14 cellular contexts compared by ENCODE assay signal in the genomic region with DNA sequence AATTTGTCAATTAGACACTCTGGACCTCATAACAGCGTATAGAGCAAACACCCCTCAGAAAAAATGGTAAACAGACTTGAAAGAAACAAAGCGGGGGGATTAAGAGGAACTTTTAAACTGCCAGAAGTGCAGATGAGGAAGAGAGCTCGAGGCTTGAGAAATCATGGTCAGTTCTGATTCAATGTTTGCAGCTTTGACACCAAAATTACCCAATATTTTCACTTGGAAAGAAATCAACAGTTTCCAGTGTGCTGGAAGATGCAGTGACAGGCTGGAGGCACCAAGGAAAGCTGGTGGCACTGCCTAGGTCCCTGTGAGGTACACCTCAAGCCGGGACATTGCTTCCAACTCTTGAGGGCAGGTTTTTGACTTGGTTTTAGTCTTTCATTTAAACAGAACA.
"Had no signal": no experiment of that assay in that cellular context is flagged by ENCODE, and none has a peak within 500 bp of the region (broad histone marks: within the 10 kb centered on the region; RNA-seq: fewer than 3 reads in every experiment).

No MANE protein-coding gene starts in this region.

- H3K27ac ChIP-seq: adrenal gland, cardiac muscle cell, dorsolateral prefrontal cortex, gastroesophageal sphincter, WERI-Rb-1 had no signal

- DNase-seq: activated CD4-positive, alpha-beta memory T cell treated with anti-CD3 and anti-CD28 coated beads for 36 hours; activated CD8-positive, alpha-beta memory T cell treated with anti-CD3 and anti-CD28 coated beads, Interleukin-2, amount 10 ng/mL, durations not matched to agents 7 days and 5 days; activated naive CD4-positive, alpha-beta T cell treated with anti-CD3 and anti-CD28 coated beads, Interleukin-2, amount 10 ng/mL, durations not matched to agents 7 days and 5 days; activated T-cell treated with anti-CD3 and anti-CD28 coated beads, Interleukin-2, amount 50 U/mL, for 1 hour; adrenal gland; dorsolateral prefrontal cortex; heart right ventricle; left cardiac atrium; midbrain; WERI-Rb-1 had no signal

- H3K4me3 ChIP-seq: adrenal gland, cardiac muscle cell, dorsolateral prefrontal cortex, gastroesophageal sphincter, heart right ventricle, lung had no signal

- H3K36me3 ChIP-seq: adrenal gland, cardiac muscle cell, gastroesophageal sphincter, heart right ventricle, WERI-Rb-1 had no signal

- H3K4me1 ChIP-seq: adrenal gland, heart right ventricle had no signal

- ATAC-seq: activated CD8-positive, alpha-beta memory T cell treated with anti-CD3 and anti-CD28 coated beads, Interleukin-2, amount 10 ng/mL, durations not matched to agents 7 days and 5 days; gastroesophageal sphincter; heart right ventricle; left cardiac atrium; sciatic nerve had no signal

- H3K9me3 ChIP-seq: adrenal gland had no signal

- H3K27me3 ChIP-seq: adrenal gland, cardiac muscle cell had no signal
